ENCODE assay signal across 30 cellular contexts in genomic region chr1:214688891-214689290, GRCh38.
"Had no signal": no experiment of that assay in that cellular context is flagged by ENCODE, and none has a peak within 500 bp of the region (broad histone marks: within the 10 kb centered on the region; RNA-seq: fewer than 3 reads in every experiment).

No MANE protein-coding gene starts in this region.

- H3K36me3 Mint-ChIP-seq: activated naive CD8-positive, alpha-beta T cell treated with anti-CD3 and anti-CD28 coated beads for 36 hours; T-cell had no signal

- H3K27ac Mint-ChIP-seq: activated CD4-positive, alpha-beta T cell treated with anti-CD3 and anti-CD28 coated beads, Interleukin-2, amount 10 ng/mL, durations not matched to agents 24 days and 14 days; activated CD8-positive, alpha-beta T cell treated with anti-CD3 and anti-CD28 coated beads for 36 hours; activated naive CD8-positive, alpha-beta T cell treated with anti-CD3 and anti-CD28 coated beads for 36 hours; activated T-cell treated with anti-CD3 and anti-CD28 coated beads, Interleukin-2, amount 50 U/mL, for 72 hours; activated T-helper 17 cell treated with anti-CD3 and anti-CD28 coated beads, Interleukin-2, amount 50 U/mL, for 72 hours; T-cell; T-helper 17 cell had no signal

- H2AFZ ChIP-seq: PC-9 had no signal

- H3K27ac ChIP-seq: brain microvascular endothelial cell, PC-9, RWPE1 had no signal

- H3K4me3 ChIP-seq: PC-9 had no signal

- H3K36me3 ChIP-seq: brain microvascular endothelial cell had no signal

- H3K4me2 ChIP-seq: PC-9 had no signal

- H3K4me1 Mint-ChIP-seq: activated CD4-positive, alpha-beta T cell treated with anti-CD3 and anti-CD28 coated beads, Interleukin-2, amount 10 ng/mL, durations not matched to agents 24 days and 14 days; activated naive CD8-positive, alpha-beta T cell treated with anti-CD3 and anti-CD28 coated beads for 36 hours; activated T-helper 17 cell treated with anti-CD3 and anti-CD28 coated beads, Interleukin-2, amount 50 U/mL, for 72 hours; T-cell; T-helper 17 cell had no signal

- DNase-seq: activated CD4-positive, alpha-beta T cell treated with anti-CD3 and anti-CD28 coated beads, Interleukin-2, amount 10 ng/mL, durations not matched to agents 24 days and 14 days; activated CD4-positive, alpha-beta T cell treated with anti-CD3 and anti-CD28 coated beads, Interleukin-2, amount 50 U/mL, for 4 hours; activated CD8-positive, alpha-beta T cell treated with anti-CD3 and anti-CD28 coated beads for 36 hours; activated effector memory CD4-positive, alpha-beta T cell treated with anti-CD3 and anti-CD28 coated beads, Interleukin-2, amount 50 U/mL, for 16 hours; activated naive CD4-positive, alpha-beta T cell; activated naive CD4-positive, alpha-beta T cell treated with anti-CD3 and anti-CD28 coated beads, Interleukin-2, amount 50 U/mL, for 16 hours; activated naive CD8-positive, alpha-beta T cell treated with anti-CD3 and anti-CD28 coated beads for 36 hours; activated T-cell treated with anti-CD3 and anti-CD28 coated beads, Interleukin-2, amount 50 U/mL, for 1 hour; activated T-cell treated with anti-CD3 and anti-CD28 coated beads, Interleukin-2, amount 50 U/mL, for 72 hours; amniotic stem cell; aorta; brain microvascular endothelial cell; central memory CD4-positive, alpha-beta T cell; MM.1S; MV-4-11; NCI-H1092; NCI-H1436 treated with DMSO at 0.1 percent for 48 hours; NCI-H1694 treated with DMSO at 0.1 percent for 48 hours; NCI-H2029; NCI-H510A; NCI-H526; NCI-H748 treated with DMSO at 0.1 percent for 48 hours; PC-9; SIG-M5; T-cell; T-helper 17 cell had no signal

- H3K9me3 Mint-ChIP-seq: activated CD4-positive, alpha-beta T cell treated with anti-CD3 and anti-CD28 coated beads, Interleukin-2, amount 10 ng/mL, durations not matched to agents 24 days and 14 days; activated CD8-positive, alpha-beta T cell treated with anti-CD3 and anti-CD28 coated beads for 36 hours; activated naive CD8-positive, alpha-beta T cell treated with anti-CD3 and anti-CD28 coated beads for 36 hours; activated T-cell treated with anti-CD3 and anti-CD28 coated beads, Interleukin-2, amount 50 U/mL, for 72 hours; activated T-helper 17 cell treated with anti-CD3 and anti-CD28 coated beads, Interleukin-2, amount 50 U/mL, for 72 hours; T-cell had no signal

- ATAC-seq: activated CD8-positive, alpha-beta T cell treated with anti-CD3 and anti-CD28 coated beads for 36 hours; activated T-cell treated with anti-CD3 and anti-CD28 coated beads, Interleukin-2, amount 50 U/mL, for 72 hours; activated T-helper 17 cell treated with anti-CD3 and anti-CD28 coated beads, Interleukin-2, amount 50 U/mL, for 72 hours; Right ventricle myocardium inferior; SK-N-SH treated with all-trans-retinoic acid at 6 μM for 48 hours; T-cell; T-helper 17 cell had no signal

- H3K4me3 Mint-ChIP-seq: activated CD4-positive, alpha-beta T cell treated with anti-CD3 and anti-CD28 coated beads, Interleukin-2, amount 10 ng/mL, durations not matched to agents 24 days and 14 days; activated CD8-positive, alpha-beta T cell treated with anti-CD3 and anti-CD28 coated beads for 36 hours; activated naive CD8-positive, alpha-beta T cell treated with anti-CD3 and anti-CD28 coated beads for 36 hours; activated T-cell treated with anti-CD3 and anti-CD28 coated beads, Interleukin-2, amount 50 U/mL, for 72 hours; activated T-helper 17 cell treated with anti-CD3 and anti-CD28 coated beads, Interleukin-2, amount 50 U/mL, for 72 hours; T-cell; T-helper 17 cell had no signal

- H3K27me3 ChIP-seq: brain microvascular endothelial cell had no signal

- H3K27me3 Mint-ChIP-seq: activated CD8-positive, alpha-beta T cell treated with anti-CD3 and anti-CD28 coated beads for 36 hours; activated naive CD8-positive, alpha-beta T cell treated with anti-CD3 and anti-CD28 coated beads for 36 hours had no signal
